Comparison of ENCODE assay signal across 8 cellular contexts in genomic region chr7:2821842-2822507, GRCh38. TPM values are rescaled to one million over a fixed set of nuclear protein-coding genes. Genes with fewer than 3 reads are reported as not detected.
DNase-seq lines count a peak whose midpoint lies in the region; ATAC-seq, FAIRE-seq and TF ChIP-seq lines count a peak whose summit lies in the region.

No MANE protein-coding gene starts in this region.

- DNase-seq in ELR (ENCODE audit: low read depth) (peak; percentile 96), SW 1271 (lab: John Stamatoyannopoulos, UW) (peak; percentile 77 to 90), keratinocyte (ENCODE audit: low read depth, low spot score) (peak; percentile 41), H7 (no peak), prostate gland (ENCODE audit: low spot score) (no peak), globus pallidus (ENCODE audit: low spot score) (no peak)

- ATAC-seq in HG02678 (IDR thresholded peaks at IDR 0.05; ENCODE audit: unreplicated experiment) (peak; percentile 51), HG03460 (IDR thresholded peaks at IDR 0.05; ENCODE audit: unreplicated experiment) (no peak)

- intact Hi-C loops in prostate gland (cut with DNase I): no loop called here

- TF ChIP-seq CTCF in keratinocyte (optimal IDR thresholded peaks at IDR 0.05 in 1 of 3, IDR thresholded peaks at IDR 0.05 in 1 of 3, conservative IDR thresholded peaks at IDR 0.05 in 1 of 3; ENCODE audit: extremely low read depth in 1 of 3, insufficient read depth in 2 of 3, low read length in 3 of 3): no peak
- TF ChIP-seq CTCF in prostate gland (IDR thresholded peaks at IDR 0.05): no peak

- dilution Hi-C loops in keratinocyte (cut with MboI; ENCODE audit: extremely low pct_ligation_motif_present, low sequenced_read_pairs): no loop called here

- H4K20me1 ChIP-seq in keratinocyte (ENCODE audit: control insufficient read depth, extremely low read depth, insufficient read depth, low read length): no peaks in the 10 kb centered on the region

- no peaks in the 10 kb centered on the region for H3K27me3 ChIP-seq in keratinocyte (ENCODE audit: control insufficient read depth, extremely low read depth, insufficient read depth, low read length)
- H3K27me3 ChIP-seq in H7 (ENCODE audit: control insufficient read depth, insufficient read depth, low read length): no peaks in the 10 kb centered on the region
- H3K27me3 ChIP-seq in prostate gland (replicated peaks; ENCODE audit: insufficient read depth): no peaks in the 10 kb centered on the region

- no peak overlapping the region for H2AFZ ChIP-seq in keratinocyte (ENCODE audit: control insufficient read depth, low read length)

- H3K9me3 ChIP-seq in keratinocyte (ENCODE audit: control insufficient read depth, low read depth, low read length) (no peaks in the 10 kb centered on the region), prostate gland (no peaks in the 10 kb centered on the region)

- no peaks in the 10 kb centered on the region for H3K9me1 ChIP-seq in keratinocyte (ENCODE audit: control insufficient read depth, extremely low read depth, insufficient read depth, low read length)

- H3K79me2 ChIP-seq in keratinocyte (ENCODE audit: control insufficient read depth, insufficient read depth, low read length): peaks cover 71% of the 10 kb centered on the region

- H3K27ac ChIP-seq in keratinocyte (ENCODE audit: control insufficient read depth, insufficient read depth, low read length) (peak overlapping the region; percentile 94), prostate gland (no peak overlapping the region)

- FAIRE-seq in keratinocyte (lab: Jason Lieb, UNC): no peak

- H3K4me3 ChIP-seq in keratinocyte (ENCODE audit: control insufficient read depth in 2 of 3, extremely low read depth in 1 of 3, insufficient read depth in 2 of 3, low read depth in 1 of 3, low read length in 3 of 3) (no peak overlapping the region), H7 (ENCODE audit: insufficient read depth, low read depth, low read length) (no peak overlapping the region), prostate gland (no peak overlapping the region)

- H3K9ac ChIP-seq in keratinocyte (ENCODE audit: control insufficient read depth, extremely low read depth, insufficient read depth, low read length): peak overlapping the region; percentile 74

- 89% methylated on average over 10 of the region's 10 CpGs for WGBS in prostate gland

- peak overlapping the region; percentile 72 for H3K4me2 ChIP-seq in keratinocyte (ENCODE audit: control insufficient read depth, extremely low read depth, insufficient read depth, low read depth, low read length)

- H3K36me3 ChIP-seq in keratinocyte (ENCODE audit: control insufficient read depth in 2 of 2, extremely low read depth in 1 of 2, insufficient read depth in 2 of 2, low read length in 2 of 2) (no peaks in the 10 kb centered on the region), H7 (replicated peaks; ENCODE audit: control insufficient read depth, insufficient read depth, low read length) (no peaks in the 10 kb centered on the region; the same call in 1 of the 2 replicates), prostate gland (no peaks in the 10 kb centered on the region)

- H3K4me1 ChIP-seq in keratinocyte (ENCODE audit: control insufficient read depth, extremely low read depth, insufficient read depth, low read length): peaks cover 46% of the 10 kb centered on the region
- H3K4me1 ChIP-seq in prostate gland (replicated peaks): no peaks in the 10 kb centered on the region

- TF ChIP-seq POLR2A in prostate gland (IDR thresholded peaks at IDR 0.05): no peak

RNA-seq across cellular contexts. Expression of gene GNA12, which starts 22.1 kb away (rescaled TPM):
- 35.5 to 67.5 TPM (median 42.1 TPM) in 3 replicates for polyA plus RNA-seq in keratinocyte
- 3.5 TPM for polyA plus RNA-seq in keratinocyte (2011; ENCODE audit: low read depth)
- polyA plus RNA-seq in keratinocyte (2011; cell fraction: cytosol; rRNA removed): 52.4 and 61.2 TPM in 2 replicates
- polyA plus RNA-seq in keratinocyte (2011; cell fraction: nucleus; rRNA removed): 30.6 and 47.8 TPM in 2 replicates
- 12.7 and 39.9 TPM in 2 replicates for polyA plus RNA-seq in keratinocyte (2012; ENCODE audit: low replicate concordance)
- 55.6 to 84.6 TPM (median 76.0 TPM) in 3 replicates for polyA minus RNA-seq in keratinocyte
- 50.1 TPM for polyA minus RNA-seq in keratinocyte (2011; cell fraction: cytosol; rRNA and poly(A)+ RNA removed)
- 29.0 and 40.4 TPM in 2 replicates for polyA minus RNA-seq in keratinocyte (2011; cell fraction: nucleus; rRNA and poly(A)+ RNA removed)
- 23.3 and 44.4 TPM in 2 replicates for total RNA-seq in H7 (2014; rRNA removed; shearing (Covaris generic))
- 100 to 1,000 TPM in 1 of 2 donors, 10 to 100 TPM in 1; 22.6 to 102 TPM for total RNA-seq in prostate gland

Comparison
In these comparisons a context has a peak if more than half of its experiments do, and no peak if none do; other contexts are left out.
1. DNase-seq: peak in ELR (single experiment), SW 1271 (2 of 2) and keratinocyte (single experiment); none in H7 (single experiment), prostate gland (single experiment) and globus pallidus (single experiment).